In genomic region chr1:95116666-95117206, GRCh38 we compare ENCODE assay signal across 8 cellular contexts. TPM values are rescaled to one million over a fixed set of nuclear protein-coding genes. Genes with fewer than 3 reads are reported as not detected.
DNase-seq lines count a peak whose midpoint lies in the region; ATAC-seq and TF ChIP-seq lines count a peak whose summit lies in the region.

No MANE protein-coding gene starts in this region.

- TF ChIP-seq CTCF in WI38 (IDR thresholded peaks at IDR 0.05; ENCODE audit: low read depth, low read length), result peak; percentile 17; the same call in 1 of the 2 replicates

- H3K4me3 ChIP-seq in WI38 (ENCODE audit: low read depth, low read length), result peak overlapping the region; percentile 72

- ATAC-seq in GM18511 (IDR thresholded peaks at IDR 0.05; ENCODE audit: unreplicated experiment), result peak; percentile 71
- peak; percentile 65 for ATAC-seq in HG03095 (IDR thresholded peaks at IDR 0.05; ENCODE audit: unreplicated experiment)

- DNase-seq in 8988T (peak; percentile 58), NCI-H2171 treated with DMSO at 0.1 percent for 48 hours (lab: John Stamatoyannopoulos, UW) (peak; percentile 81), cerebellum (ENCODE audit: low spot score) (peak; percentile 81), kidney tubule cell (ENCODE audit: low spot score) (peak; percentile 81)
- DNase-seq in stimulated activated CD4-positive, alpha-beta T cell treated with anti-CD3 and anti-CD28 coated beads, Interleukin-1b, Interleukin-23, amount 100 ng/mL, for 48 hours, result peak; percentile 53

RNA-seq across cellular contexts. Expression of gene TLCD4, which starts 0.4 kb away (rescaled TPM):
- total RNA-seq in cerebellum, result 19.0 TPM

RNA-seq across cellular contexts. Expression of gene ALG14, which starts 44.0 kb away (rescaled TPM):
- total RNA-seq in cerebellum, result 3.2 TPM

Comparison
In these comparisons a context has a peak if more than half of its experiments do, and no peak if none do; other contexts are left out.
1. Peak in every context shown above with its lines: DNase-seq, ATAC-seq and H3K4me3 ChIP-seq.